In the genomic region with DNA sequence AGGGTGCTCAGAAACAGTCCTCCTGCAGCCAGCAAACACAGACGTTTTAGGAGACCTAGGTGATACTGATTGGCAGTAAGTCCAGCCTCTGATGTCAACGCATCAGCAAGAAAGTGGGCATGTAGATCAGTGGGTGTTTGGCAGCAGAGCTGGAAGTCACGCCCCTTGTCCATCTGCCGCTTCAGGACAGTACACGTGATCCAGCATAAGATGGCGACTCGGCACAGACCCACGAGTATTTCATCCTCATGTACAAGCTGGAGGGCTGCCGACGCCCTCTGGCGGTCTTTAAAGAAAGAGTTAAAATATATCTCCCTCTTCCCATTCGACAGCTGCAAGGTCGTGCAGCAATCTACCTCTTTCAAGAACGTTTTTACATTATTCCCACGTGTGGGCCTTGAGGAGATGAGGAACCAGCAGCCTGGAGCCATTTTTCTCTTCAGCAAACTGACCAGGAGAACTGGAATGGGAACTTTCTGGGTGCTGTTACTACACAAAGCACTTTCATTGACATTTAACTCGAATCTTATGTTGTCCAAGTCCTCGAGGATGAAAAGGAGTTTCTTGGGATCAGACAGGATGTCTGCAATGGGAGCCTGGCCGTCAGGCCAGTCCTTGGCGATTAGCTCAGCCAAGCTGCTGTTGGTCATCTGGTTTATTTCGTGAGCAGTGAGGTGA, we compare ENCODE assay signal across 9 cellular contexts. TPM values are rescaled to one million over a fixed set of nuclear protein-coding genes. Genes with fewer than 3 reads are reported as not detected.
DNase-seq lines count a peak whose midpoint lies in the region; ATAC-seq and TF ChIP-seq lines count a peak whose summit lies in the region.
"Had no signal": no experiment of that assay in that cellular context is flagged by ENCODE, and none has a peak within 500 bp of the region (broad histone marks: within the 10 kb centered on the region; RNA-seq: fewer than 3 reads in every experiment).

No MANE protein-coding gene starts in this region.

- CTCF ChIA-PET in activated CD8-positive, alpha-beta T cell treated with anti-CD3 and anti-CD28 coated beads, Interleukin-2, amount 10 ng/mL, durations not matched to agents 7 days and 5 days (lab: Charles Lee): interaction anchor here (1.0 to 4.3 kb wide), 4 partner anchors 10 to 177 kb away, joined by 3 to 17 read pairs (median 3); partner anchors contain the start of gene U2AF2

- H3K4me3 Mint-ChIP-seq in activated CD8-positive, alpha-beta T cell treated with anti-CD3 and anti-CD28 coated beads, Interleukin-2, amount 10 ng/mL, durations not matched to agents 7 days and 5 days: no peak overlapping the region

- no peak overlapping the region for H2AFZ ChIP-seq in hepatocyte

- H3K79me2 ChIP-seq in hepatocyte: no peaks in the 10 kb centered on the region

- no peak overlapping the region for H3K4me3 ChIP-seq in hepatocyte

- peak; percentile 8 for TF ChIP-seq CTCF in hepatocyte (IDR thresholded peaks at IDR 0.05; ENCODE audit: poor library complexity)

- no peaks in the 10 kb centered on the region for H3K36me3 ChIP-seq in hepatocyte (replicated peaks; ENCODE audit: insufficient read depth, low read depth)

- peaks cover 3% of the 10 kb centered on the region for H3K4me1 Mint-ChIP-seq in activated CD8-positive, alpha-beta T cell treated with anti-CD3 and anti-CD28 coated beads, Interleukin-2, amount 10 ng/mL, durations not matched to agents 7 days and 5 days (ENCODE audit: low read depth)

- H3K4me2 ChIP-seq in hepatocyte: no peak overlapping the region

- peak; percentile 93 for DNase-seq in DMS79 treated with DMSO at 0.1 percent for 48 hours (lab: John Stamatoyannopoulos, UW)
- peak; percentile 70 for DNase-seq in HK-2 (ENCODE audit: unreplicated experiment)
- peak; percentile 5 for DNase-seq in NCI-H510A treated with DMSO at 0.1 percent for 48 hours (lab: John Stamatoyannopoulos, UW)
- DNase-seq in activated CD8-positive, alpha-beta T cell treated with anti-CD3 and anti-CD28 coated beads, Interleukin-2, amount 10 ng/mL, durations not matched to agents 7 days and 5 days: peak; percentile 49
- peak; percentile 41 for DNase-seq in hepatocyte (ENCODE audit: low spot score)
- peak; percentile 30 for DNase-seq in stimulated activated CD4-positive, alpha-beta T cell treated with anti-CD3 and anti-CD28 coated beads, Interleukin-4, amount 100 ng/mL, for 1 hour

- H3K9me3 Mint-ChIP-seq in activated CD8-positive, alpha-beta T cell treated with anti-CD3 and anti-CD28 coated beads, Interleukin-2, amount 10 ng/mL, durations not matched to agents 7 days and 5 days (ENCODE audit: insufficient read depth): no peaks in the 10 kb centered on the region

- WGBS in hepatocyte (ENCODE audit: low lambda C conversion rate, missing lambda C conversion rate): 38% methylated on average over 20 of the region's 20 CpGs

- POLR2A ChIA-PET in activated CD8-positive, alpha-beta T cell treated with anti-CD3 and anti-CD28 coated beads, Interleukin-2, amount 10 ng/mL, durations not matched to agents 7 days and 5 days (lab: Charles Lee): no interaction called here

- no peaks in the 10 kb centered on the region for H3K36me3 Mint-ChIP-seq in activated CD8-positive, alpha-beta T cell treated with anti-CD3 and anti-CD28 coated beads, Interleukin-2, amount 10 ng/mL, durations not matched to agents 7 days and 5 days (ENCODE audit: low read depth)

- no peaks in the 10 kb centered on the region for H3K27me3 ChIP-seq in hepatocyte

- no peaks in the 10 kb centered on the region for H3K27me3 Mint-ChIP-seq in activated CD8-positive, alpha-beta T cell treated with anti-CD3 and anti-CD28 coated beads, Interleukin-2, amount 10 ng/mL, durations not matched to agents 7 days and 5 days (ENCODE audit: low read depth)

- H4K20me1 ChIP-seq in hepatocyte (ENCODE audit: insufficient read depth, poor library complexity, severe bottlenecking): no peaks in the 10 kb centered on the region

- no peaks in the 10 kb centered on the region for H3K9me3 ChIP-seq in hepatocyte (ENCODE audit: low read depth)

- no peak overlapping the region for H3K27ac Mint-ChIP-seq in activated CD8-positive, alpha-beta T cell treated with anti-CD3 and anti-CD28 coated beads, Interleukin-2, amount 10 ng/mL, durations not matched to agents 7 days and 5 days

- no peak overlapping the region for H3K27ac ChIP-seq in hepatocyte

- peak; percentile 73 for ATAC-seq in activated CD8-positive, alpha-beta T cell treated with anti-CD3 and anti-CD28 coated beads, Interleukin-2, amount 10 ng/mL, durations not matched to agents 7 days and 5 days
- ATAC-seq in HG02798 (IDR thresholded peaks at IDR 0.05; ENCODE audit: poor library complexity, unreplicated experiment) (no peak), GM19452 (IDR thresholded peaks at IDR 0.05; ENCODE audit: unreplicated experiment) (no peak)

- no peaks in the 10 kb centered on the region for H3K9me2 ChIP-seq in hepatocyte (replicated peaks; ENCODE audit: insufficient read depth)

- no peaks in the 10 kb centered on the region for H3K4me1 ChIP-seq in hepatocyte (ENCODE audit: insufficient read depth)

RNA-seq across cellular contexts. Expression of gene NLRP11, which starts 22.3 kb away (rescaled TPM):
- total RNA-seq in activated CD8-positive, alpha-beta T cell treated with anti-CD3 and anti-CD28 coated beads, Interleukin-2, amount 10 ng/mL, durations not matched to agents 7 days and 5 days: not detected
- total RNA-seq in hepatocyte: not detected in 2 replicates
- not detected in 2 replicates for polyA plus RNA-seq in hepatocyte

RNA-seq across cellular contexts. Expression of gene NLRP4, which starts 26.8 kb away (rescaled TPM):
- not detected for total RNA-seq in activated CD8-positive, alpha-beta T cell treated with anti-CD3 and anti-CD28 coated beads, Interleukin-2, amount 10 ng/mL, durations not matched to agents 7 days and 5 days
- not detected in 2 replicates for total RNA-seq in hepatocyte
- not detected in 2 replicates for polyA plus RNA-seq in hepatocyte
- total RNA-seq: skeletal muscle tissue had no signal

RNA-seq across cellular contexts. Expression of gene RFPL4AL1, which starts 40.6 kb away (rescaled TPM):
- not detected for total RNA-seq in activated CD8-positive, alpha-beta T cell treated with anti-CD3 and anti-CD28 coated beads, Interleukin-2, amount 10 ng/mL, durations not matched to agents 7 days and 5 days
- total RNA-seq in hepatocyte: not detected in 2 replicates
- polyA plus RNA-seq in hepatocyte: not detected in 2 replicates
- total RNA-seq: skeletal muscle tissue had no signal

RNA-seq across cellular contexts. Expression of gene RFPL4A, which starts 50.6 kb away (rescaled TPM):
- total RNA-seq in activated CD8-positive, alpha-beta T cell treated with anti-CD3 and anti-CD28 coated beads, Interleukin-2, amount 10 ng/mL, durations not matched to agents 7 days and 5 days: not detected
- not detected in 2 replicates for total RNA-seq in hepatocyte
- not detected in 2 replicates for polyA plus RNA-seq in hepatocyte

Comparison
In these comparisons a context has a peak if more than half of its experiments do, and no peak if none do; other contexts are left out.
1. DNase-seq: peak in every context shown above with its lines; median percentile 93 in DMS79 treated with DMSO at 0.1 percent for 48 hours; 70 in HK-2; 49 in activated CD8-positive, alpha-beta T cell treated with anti-CD3 and anti-CD28 coated beads, Interleukin-2, amount 10 ng/mL, durations not matched to agents 7 days and 5 days; 41 in hepatocyte; 30 in stimulated activated CD4-positive, alpha-beta T cell treated with anti-CD3 and anti-CD28 coated beads, Interleukin-4, amount 100 ng/mL, for 1 hour; 5 in NCI-H510A treated with DMSO at 0.1 percent for 48 hours.